ENCODE assay signal across 1 cellular context in the genomic region with DNA sequence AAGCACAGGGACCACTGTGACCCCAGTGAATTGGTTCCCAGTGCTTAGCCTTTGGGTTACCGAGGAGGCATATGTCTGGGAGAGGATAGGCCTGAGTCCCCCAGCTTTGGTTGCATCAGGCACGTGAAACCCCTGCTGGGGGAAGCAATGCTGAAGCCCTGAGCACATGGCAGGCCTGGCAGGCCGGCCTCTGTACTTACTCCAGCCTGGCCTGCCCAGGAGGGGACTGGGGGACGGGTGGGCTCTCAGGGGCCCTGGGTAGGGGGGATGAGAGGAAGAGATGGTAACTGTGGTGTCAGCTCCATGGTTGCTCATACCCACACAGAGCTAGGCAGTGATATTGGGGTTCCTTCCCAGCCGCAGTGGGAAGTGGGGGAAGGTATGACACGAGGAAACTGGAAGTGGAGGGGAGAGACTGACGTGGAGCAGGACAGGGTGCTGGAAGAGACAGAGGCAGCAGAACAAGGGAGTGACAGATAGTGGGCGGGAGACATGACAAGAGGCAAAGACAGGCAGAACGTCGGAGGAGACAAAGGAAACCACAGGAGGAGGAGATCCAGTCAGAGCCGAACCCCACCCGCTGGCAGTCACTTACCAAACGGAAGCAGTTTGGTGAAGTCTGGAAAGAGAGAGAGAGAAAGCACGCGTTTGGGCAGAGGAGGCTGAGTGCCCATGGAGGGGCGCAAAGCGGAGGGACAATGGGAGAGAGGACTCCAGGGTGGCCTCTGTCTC.
TF ChIP-seq lines count a peak whose summit lies in the region.

No MANE protein-coding gene starts in this region.

TF ChIP-seq in IMR-90, 13 proteins besides CTCF, POLR2A, EP300 and RAD21:
- TF ChIP-seq SMC3 (IDR thresholded peaks at IDR 0.05; ENCODE audit: low read depth, low read length) (no peak), CHD1 (IDR thresholded peaks at IDR 0.05; ENCODE audit: low read depth, low read length) (no peak), RCOR1 (IDR thresholded peaks at IDR 0.05; ENCODE audit: insufficient replicate concordance, low read length) (no peak), CEBPB (IDR thresholded peaks at IDR 0.05; ENCODE audit: low read depth, low read length) (no peak), MXI1 (IDR thresholded peaks at IDR 0.05; ENCODE audit: borderline replicate concordance, low read depth, low read length) (no peak), MAFK (IDR thresholded peaks at IDR 0.05; ENCODE audit: low read depth, low read length) (no peak), MAZ (IDR thresholded peaks at IDR 0.05; ENCODE audit: borderline replicate concordance, low read depth, low read length) (no peak), NFE2L2 (IDR thresholded peaks at IDR 0.05; ENCODE audit: low read depth, low read length) (no peak), BHLHE40 (IDR thresholded peaks at IDR 0.05; ENCODE audit: low read depth, low read length) (no peak), RFX5 (IDR thresholded peaks at IDR 0.05; ENCODE audit: low read depth, low read length) (no peak), FOS (IDR thresholded peaks at IDR 0.05; ENCODE audit: low read depth, low read length) (no peak)
- TF ChIP-seq, protein P1, sequence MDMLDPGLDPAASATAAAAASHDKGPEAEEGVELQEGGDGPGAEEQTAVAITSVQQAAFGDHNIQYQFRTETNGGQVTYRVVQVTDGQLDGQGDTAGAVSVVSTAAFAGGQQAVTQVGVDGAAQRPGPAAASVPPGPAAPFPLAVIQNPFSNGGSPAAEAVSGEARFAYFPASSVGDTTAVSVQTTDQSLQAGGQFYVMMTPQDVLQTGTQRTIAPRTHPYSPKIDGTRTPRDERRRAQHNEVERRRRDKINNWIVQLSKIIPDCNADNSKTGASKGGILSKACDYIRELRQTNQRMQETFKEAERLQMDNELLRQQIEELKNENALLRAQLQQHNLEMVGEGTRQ (IDR thresholded peaks at IDR 0.05; ENCODE audit: low read depth, low read length), result no peak
- TF ChIP-seq, protein P2, sequence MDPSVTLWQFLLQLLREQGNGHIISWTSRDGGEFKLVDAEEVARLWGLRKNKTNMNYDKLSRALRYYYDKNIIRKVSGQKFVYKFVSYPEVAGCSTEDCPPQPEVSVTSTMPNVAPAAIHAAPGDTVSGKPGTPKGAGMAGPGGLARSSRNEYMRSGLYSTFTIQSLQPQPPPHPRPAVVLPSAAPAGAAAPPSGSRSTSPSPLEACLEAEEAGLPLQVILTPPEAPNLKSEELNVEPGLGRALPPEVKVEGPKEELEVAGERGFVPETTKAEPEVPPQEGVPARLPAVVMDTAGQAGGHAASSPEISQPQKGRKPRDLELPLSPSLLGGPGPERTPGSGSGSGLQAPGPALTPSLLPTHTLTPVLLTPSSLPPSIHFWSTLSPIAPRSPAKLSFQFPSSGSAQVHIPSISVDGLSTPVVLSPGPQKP (IDR thresholded peaks at IDR 0.05; ENCODE audit: borderline replicate concordance, low read depth, low read length), result no peak
